ENCODE assay signal across 23 cellular contexts in genomic region chr18:35189510-35189909, GRCh38. TPM values are rescaled to one million over a fixed set of nuclear protein-coding genes. Genes with fewer than 3 reads are reported as not detected.
DNase-seq lines count a peak whose midpoint lies in the region; ATAC-seq and FAIRE-seq lines count a peak whose summit lies in the region.
"Had no signal": no experiment of that assay in that cellular context is flagged by ENCODE, and none has a peak within 500 bp of the region (broad histone marks: within the 10 kb centered on the region; RNA-seq: fewer than 3 reads in every experiment).

No MANE protein-coding gene starts in this region.

- no peak overlapping the region for H3K27ac Mint-ChIP-seq in CD4-positive, alpha-beta memory T cell
- H3K27ac Mint-ChIP-seq: activated naive CD4-positive, alpha-beta T cell treated with anti-CD3 and anti-CD28 coated beads for 36 hours; B cell; nephron progenitor cell; T-helper 17 cell had no signal

- no peak overlapping the region for H3K27ac ChIP-seq in CD4-positive, alpha-beta memory T cell (ENCODE audit: low read depth, low read length)
- H3K27ac ChIP-seq: SJSA1 had no signal

- peak overlapping the region; percentile 51 for H2AFZ ChIP-seq in neuron (ENCODE audit: low read depth, low read length)

- no peaks in the 10 kb centered on the region for H3K27me3 ChIP-seq in neuron (ENCODE audit: insufficient read depth, low read length)
- H3K27me3 ChIP-seq in CD4-positive, alpha-beta memory T cell (ENCODE audit: insufficient read depth, low read length): no peaks in the 10 kb centered on the region
- H3K27me3 ChIP-seq: SJSA1 had no signal

- ATAC-seq in activated T-cell treated with anti-CD3 and anti-CD28 coated beads, Interleukin-2, amount 50 U/mL, for 4 hours: no peak
- ATAC-seq in HG03135 (IDR thresholded peaks at IDR 0.05; ENCODE audit: unreplicated experiment): no peak
- ATAC-seq: mucosa of descending colon, T-helper 17 cell had no signal

- CTCF ChIA-PET in CD4-positive, alpha-beta memory T cell (lab: Charles Lee; ENCODE audit: partially characterized antibody): no interaction called here

- POLR2A ChIA-PET in CD4-positive, alpha-beta memory T cell (lab: Charles Lee; ENCODE audit: partially characterized antibody): no interaction called here

- no peaks in the 10 kb centered on the region for H3K9me3 Mint-ChIP-seq in activated T-cell treated with anti-CD3 and anti-CD28 coated beads, Interleukin-2, amount 50 U/mL, for 4 hours
- no peaks in the 10 kb centered on the region for H3K9me3 Mint-ChIP-seq in CD4-positive, alpha-beta memory T cell
- H3K9me3 Mint-ChIP-seq: activated naive CD4-positive, alpha-beta T cell treated with anti-CD3 and anti-CD28 coated beads for 36 hours; nephron progenitor cell had no signal

- DNase-seq in Ammon's horn (ENCODE audit: low spot score) (peak; percentile 87), anterior cingulate cortex (lab: John Stamatoyannopoulos, UW) (peak in 31 of 58 donors; percentile 7 to 82 (median 39)), frontal cortex (ENCODE audit: low spot score in 2 of 2) (no peak), Kasumi-1 (lab: John Stamatoyannopoulos, UW) (no peak)
- no peak for DNase-seq in activated T-cell treated with anti-CD3 and anti-CD28 coated beads, Interleukin-2, amount 50 U/mL, for 4 hours
- no peak for DNase-seq in CD4-positive, alpha-beta memory T cell
- DNase-seq: activated CD4-positive, alpha-beta T cell treated with anti-CD3 and anti-CD28 coated beads for 4 hours; activated naive CD4-positive, alpha-beta T cell treated with anti-CD3 and anti-CD28 coated beads for 36 hours; amniotic stem cell; central memory CD4-positive, alpha-beta T cell; DMS53; foreskin fibroblast; islet precursor cell; mucosa of descending colon; NCI-H526 treated with DMSO at 0.1 percent for 48 hours; nephron progenitor cell; T-helper 17 cell had no signal

- peaks cover 2% of the 10 kb centered on the region for H3K27me3 Mint-ChIP-seq in activated T-cell treated with anti-CD3 and anti-CD28 coated beads, Interleukin-2, amount 50 U/mL, for 4 hours (ENCODE audit: low read depth)
- H3K27me3 Mint-ChIP-seq in CD4-positive, alpha-beta memory T cell: peaks cover 0 to 1% of the 10 kb centered on the region in 2 donors
- H3K27me3 Mint-ChIP-seq: B cell had no signal

- H3K4me3 Mint-ChIP-seq in activated T-cell treated with anti-CD3 and anti-CD28 coated beads, Interleukin-2, amount 50 U/mL, for 4 hours: no peak overlapping the region
- no peak overlapping the region for H3K4me3 Mint-ChIP-seq in CD4-positive, alpha-beta memory T cell
- H3K4me3 Mint-ChIP-seq: activated naive CD4-positive, alpha-beta T cell treated with anti-CD3 and anti-CD28 coated beads for 36 hours; B cell; nephron progenitor cell; T-helper 17 cell had no signal

- H3K36me3 Mint-ChIP-seq in activated T-cell treated with anti-CD3 and anti-CD28 coated beads, Interleukin-2, amount 50 U/mL, for 4 hours (ENCODE audit: insufficient read depth): no peaks in the 10 kb centered on the region
- H3K36me3 Mint-ChIP-seq in CD4-positive, alpha-beta memory T cell: no peaks in the 10 kb centered on the region

- no peak overlapping the region for H3K4me3 ChIP-seq in neuron (ENCODE audit: low read length)
- no peak overlapping the region for H3K4me3 ChIP-seq in CD4-positive, alpha-beta memory T cell (ENCODE audit: low read length in 2 of 2)
- H3K4me3 ChIP-seq: mucosa of descending colon, SJSA1 had no signal

- no peaks in the 10 kb centered on the region for H3K9me3 ChIP-seq in neuron (ENCODE audit: low read length)
- no peaks in the 10 kb centered on the region for H3K9me3 ChIP-seq in CD4-positive, alpha-beta memory T cell (ENCODE audit: control insufficient read depth in 1 of 2, low read length in 2 of 2)
- H3K9me3 ChIP-seq: mucosa of descending colon, SJSA1 had no signal

- peak; percentile 50 for FAIRE-seq in frontal cortex (lab: Jason Lieb, UNC)
- FAIRE-seq: A204.1, G401.6 had no signal

- no peaks in the 10 kb centered on the region for H3K4me1 Mint-ChIP-seq in activated T-cell treated with anti-CD3 and anti-CD28 coated beads, Interleukin-2, amount 50 U/mL, for 4 hours (ENCODE audit: low read depth)
- peaks cover 0 to 4% (median 2%) of the 10 kb centered on the region in 4 donors for H3K4me1 Mint-ChIP-seq in CD4-positive, alpha-beta memory T cell
- H3K4me1 Mint-ChIP-seq: B cell had no signal

- intact Hi-C loops in CD4-positive, alpha-beta memory T cell (cut with micrococcal nuclease): no loop called here

- H3K4me1 ChIP-seq in neuron (ENCODE audit: insufficient read depth, low read length): peaks cover 30% of the 10 kb centered on the region
- H3K4me1 ChIP-seq in CD4-positive, alpha-beta memory T cell (ENCODE audit: insufficient read depth, low read length): no peaks in the 10 kb centered on the region
- H3K4me1 ChIP-seq: SJSA1 had no signal

- no peaks in the 10 kb centered on the region for H3K36me3 ChIP-seq in neuron (ENCODE audit: insufficient read depth, low read length)
- H3K36me3 ChIP-seq in CD4-positive, alpha-beta memory T cell (ENCODE audit: insufficient read depth, low read length): no peaks in the 10 kb centered on the region
- H3K36me3 ChIP-seq: SJSA1 had no signal

RNA-seq across cellular contexts. Expression of gene ZNF397, which starts 51.3 kb away (rescaled TPM):
- 44.4 TPM for total RNA-seq in frontal cortex
- 10 to 100 TPM; 14.3 to 14.9 (median 14.8) TPM for total RNA-seq in activated T-cell treated with anti-CD3 and anti-CD28 coated beads, Interleukin-2, amount 50 U/mL, for 4 hours
- 10 to 100 TPM; 56.1 to 58.5 TPM for total RNA-seq in CD4-positive, alpha-beta memory T cell
- polyA plus RNA-seq in CD4-positive, alpha-beta memory T cell: 1 to 10 TPM; 4.6 to 7.4 TPM

Comparison
In these comparisons a context has a peak if more than half of its experiments do, and no peak if none do; other contexts are left out.
1. DNase-seq: peak in Ammon's horn (single experiment) and anterior cingulate cortex (31 of 58); none in frontal cortex (0 of 2), activated T-cell treated with anti-CD3 and anti-CD28 coated beads, Interleukin-2, amount 50 U/mL, for 4 hours (single experiment), Kasumi-1 (0 of 2) and CD4-positive, alpha-beta memory T cell (0 of 5).